ENCODE assay signal across 26 cellular contexts in the genomic region with DNA sequence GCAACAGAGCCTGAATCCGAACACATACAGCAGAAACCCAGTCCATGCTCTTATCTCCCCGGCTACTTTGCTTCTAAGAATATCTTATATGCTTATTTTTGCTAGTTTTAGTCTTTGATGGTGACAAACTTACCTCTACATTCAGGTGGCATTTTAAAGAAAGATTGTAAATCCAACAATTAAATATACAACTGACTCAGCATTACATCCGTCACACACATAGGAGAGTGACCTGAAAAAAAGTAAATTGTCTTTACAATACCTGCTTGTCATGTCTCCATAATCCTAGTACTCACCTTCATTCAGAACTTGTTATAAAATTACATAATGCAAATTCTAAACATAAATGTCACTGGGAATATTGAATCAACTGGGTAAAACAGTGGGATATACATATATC.
"Had no signal": no experiment of that assay in that cellular context is flagged by ENCODE, and none has a peak within 500 bp of the region (broad histone marks: within the 10 kb centered on the region; RNA-seq: fewer than 3 reads in every experiment).

No MANE protein-coding gene starts in this region.

- H3K36me3 ChIP-seq: stomach, suprapubic skin, thoracic aorta, thyroid gland, tibial artery, tibial nerve, transverse colon, upper lobe of left lung, upper lobe of right lung, uterus, vagina had no signal

- DNase-seq: stimulated activated CD4-positive, alpha-beta T cell treated with anti-CD3 and anti-CD28 coated beads, Interleukin-2, amount 100 ng/mL, for 48 hours; stimulated activated CD4-positive, alpha-beta T cell treated with anti-CD3 and anti-CD28 coated beads, Interleukin-4, amount 100 ng/mL, for 1 hour; stimulated activated CD4-positive, alpha-beta T cell treated with anti-CD3 and anti-CD28 coated beads, Interleukin-4, amount 100 ng/mL, for 24 hours; stimulated activated CD4-positive, alpha-beta T cell treated with anti-CD3 and anti-CD28 coated beads, Interleukin-4, amount 100 ng/mL, for 4 hours; stimulated activated CD8-positive, alpha-beta memory T cell treated with anti-CD3 and anti-CD28 coated beads, Interleukin-4, amount 100 ng/mL, for 48 hours; stimulated activated naive B cell treated with anti-CD40 and anti-IgM and Interleukin-4, amounts not matched to agents 10 μg/mL and 1 μg/mL and 100 μg/mL, for 72 hours; stimulated activated naive CD4-positive, alpha-beta T cell; stimulated activated naive CD8-positive, alpha-beta T cell treated with anti-CD3 and anti-CD28 coated beads, Interleukin-15, amount 100 ng/mL, for 72 hours; stimulated activated naive CD8-positive, alpha-beta T cell treated with anti-CD3 and anti-CD28 coated beads, Interleukin-15, Interleukin-2, amounts not matched to agents 100 U/mL and 50 U/mL, for 24 hours; stomach; substantia nigra; testis; thyroid gland; tibial artery; transverse colon; trophoblast cell; upper lobe of left lung; upper lobe of right lung; uterus had no signal

- FAIRE-seq: urothelium cell line had no signal

- H3K27ac ChIP-seq: stomach, suprapubic skin, testis, thoracic aorta, thyroid gland, tibial artery, tibial nerve, transverse colon, upper lobe of left lung, upper lobe of right lung, uterus, vagina had no signal

- H3K9me3 ChIP-seq: suprapubic skin, testis, thoracic aorta, thyroid gland, tibial artery, transverse colon, upper lobe of left lung, upper lobe of right lung, uterus, vagina had no signal

- H3K4me1 ChIP-seq: stomach, suprapubic skin, testis, thyroid gland, tibial artery, tibial nerve, upper lobe of left lung, upper lobe of right lung, uterus, vagina had no signal

- H3K27me3 ChIP-seq: stomach, suprapubic skin, testis, thyroid gland, tibial artery, tibial nerve, transverse colon, upper lobe of left lung, upper lobe of right lung, uterus, vagina had no signal

- ATAC-seq: stimulated activated effector memory CD8-positive, alpha-beta T cell treated with anti-CD3 and anti-CD28 coated beads, Interleukin-12 subunit alpha, Interleukin-12 subunit beta, amount 100 ng/mL, for 72 hours; stimulated activated memory B cell treated with anti-CD40 and anti-IgM and Interleukin-4, amounts not matched to agents 10 μg/mL and 1 μg/mL and 100 μg/mL, for 72 hours; stimulated activated naive B cell treated with anti-CD40 and anti-IgM and Interleukin-4, amounts not matched to agents 10 μg/mL and 1 μg/mL and 100 μg/mL, for 72 hours; stimulated activated naive CD8-positive, alpha-beta T cell treated with anti-CD3 and anti-CD28 coated beads, Interleukin-15, amount 100 ng/mL, for 72 hours; stimulated activated naive CD8-positive, alpha-beta T cell treated with anti-CD3 and anti-CD28 coated beads, Interleukin-15, Interleukin-2, amounts not matched to agents 100 U/mL and 50 U/mL, for 24 hours; upper lobe of right lung had no signal

- H3K4me3 ChIP-seq: stomach, suprapubic skin, testis, thoracic aorta, thyroid gland, tibial artery, tibial nerve, transverse colon, upper lobe of left lung, upper lobe of right lung, uterus, vagina had no signal
